Comparison of ENCODE assay signal across 2 cellular contexts in the genomic region with DNA sequence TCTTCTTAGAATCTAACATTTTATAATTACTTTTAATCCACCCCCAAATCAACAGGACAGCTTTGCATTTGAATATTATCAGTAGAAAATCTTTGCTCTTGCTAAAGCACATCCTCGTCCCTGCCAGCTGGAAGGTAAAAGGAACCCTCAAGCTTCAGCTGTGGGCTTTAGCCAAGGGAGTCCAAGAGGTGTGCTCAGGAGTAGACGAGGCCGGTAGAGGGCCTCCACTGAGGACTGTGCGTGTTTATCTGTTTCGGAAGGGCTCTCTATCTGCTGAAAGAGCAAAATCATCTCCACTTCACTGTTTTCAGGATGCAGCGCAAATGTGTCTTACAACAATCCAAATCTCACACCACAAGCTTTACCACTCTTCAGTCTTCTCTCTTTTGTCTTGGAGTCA.
TF ChIP-seq lines count a peak whose summit lies in the region.

No MANE protein-coding gene starts in this region.

TF ChIP-seq in A549, 52 proteins besides CTCF, POLR2A, EP300 and RAD21 (continued from another document):
- no peak for TF ChIP-seq NR3C1 (IDR thresholded peaks at IDR 0.05)
- TF ChIP-seq, protein P1, sequence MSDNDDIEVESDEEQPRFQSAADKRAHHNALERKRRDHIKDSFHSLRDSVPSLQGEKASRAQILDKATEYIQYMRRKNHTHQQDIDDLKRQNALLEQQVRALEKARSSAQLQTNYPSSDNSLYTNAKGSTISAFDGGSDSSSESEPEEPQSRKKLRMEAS (IDR thresholded peaks at IDR 0.05) = no peak
- TF ChIP-seq CBX8 (IDR thresholded peaks at IDR 0.05) = no peak
- TF ChIP-seq RFX5 (IDR thresholded peaks at IDR 0.05) = no peak
- TF ChIP-seq FOSB (CRISPR knock-in tag; IDR thresholded peaks at IDR 0.05) = no peak
- TF ChIP-seq ZSCAN20 (CRISPR knock-in tag; IDR thresholded peaks at IDR 0.05) = no peak
- TF ChIP-seq CHD4 (IDR thresholded peaks at IDR 0.05; ENCODE audit: borderline replicate concordance) = no peak
- no peak for TF ChIP-seq HOXB13 (CRISPR knock-in tag; IDR thresholded peaks at IDR 0.05; ENCODE audit: low read depth)
- no peak for TF ChIP-seq ZNF302 (CRISPR knock-in tag; IDR thresholded peaks at IDR 0.05)
- no peak for TF ChIP-seq PHF8 (IDR thresholded peaks at IDR 0.05; ENCODE audit: borderline replicate concordance, low read depth)
- no peak for TF ChIP-seq HES2 (IDR thresholded peaks at IDR 0.05)
- TF ChIP-seq SREBF2 (IDR thresholded peaks at IDR 0.05) = no peak

TF ChIP-seq in HepG2, 621 proteins besides CTCF, POLR2A, EP300 and RAD21:
- TF ChIP-seq ZHX1 (CRISPR knock-in tag; IDR thresholded peaks at IDR 0.05; ENCODE audit: low read depth) (no peak), MXI1 (IDR thresholded peaks at IDR 0.05; ENCODE audit: borderline replicate concordance, low read depth, low read length) (no peak), NFKBIZ (CRISPR knock-in tag; IDR thresholded peaks at IDR 0.05) (no peak), ZNF136 (CRISPR knock-in tag; IDR thresholded peaks at IDR 0.05; ENCODE audit: low read depth) (no peak), ZNF24 (IDR thresholded peaks at IDR 0.05) (no peak), ZNF619 (CRISPR knock-in tag; IDR thresholded peaks at IDR 0.05) (no peak)
